ENCODE assay signal across 30 cellular contexts in genomic region chr16:12899529-12900168, GRCh38. TPM values are rescaled to one million over a fixed set of nuclear protein-coding genes. Genes with fewer than 3 reads are reported as not detected.
DNase-seq lines count a peak whose midpoint lies in the region; ATAC-seq and TF ChIP-seq lines count a peak whose summit lies in the region.
"Had no signal": no experiment of that assay in that cellular context is flagged by ENCODE, and none has a peak within 500 bp of the region (broad histone marks: within the 10 kb centered on the region; RNA-seq: fewer than 3 reads in every experiment).

No MANE protein-coding gene starts in this region.

- peak overlapping the region; percentile 82 for H3K4me3 Mint-ChIP-seq in GM23338
- H3K4me3 Mint-ChIP-seq in CD8-positive, alpha-beta T cell, result no peak overlapping the region
- H3K4me3 Mint-ChIP-seq: activated CD4-positive, alpha-beta memory T cell treated with anti-CD3 and anti-CD28 coated beads, Interleukin-2, amount 10 ng/mL, durations not matched to agents 7 days and 5 days; activated naive CD8-positive, alpha-beta T cell treated with anti-CD3 and anti-CD28 coated beads for 36 hours; mesothelial cell of epicardium had no signal

- no peak overlapping the region for H3K23ac ChIP-seq in mesendoderm (ENCODE audit: low read length)

- no peaks in the 10 kb centered on the region; the same call in 1 of the 2 replicates for H3F3A ChIP-seq in GM23338 (replicated peaks; ENCODE audit: low read depth)

- intact Hi-C loops in CD8-positive, alpha-beta T cell (cut with DNase I, micrococcal nuclease), result no loop called here

- no peaks in the 10 kb centered on the region for H3K9me3 ChIP-seq in CD8-positive, alpha-beta T cell (ENCODE audit: low read length)
- H3K9me3 ChIP-seq: ascending aorta, left ventricle myocardium inferior, thoracic aorta had no signal

- H3K36me3 ChIP-seq in GM23338 (ENCODE audit: insufficient read depth) (no peaks in the 10 kb centered on the region), mesendoderm (ENCODE audit: control insufficient read depth, insufficient read depth, low read length) (no peaks in the 10 kb centered on the region)
- H3K36me3 ChIP-seq in CD8-positive, alpha-beta T cell (ENCODE audit: insufficient read depth, low read length), result no peaks in the 10 kb centered on the region
- H3K36me3 ChIP-seq: ascending aorta, left ventricle myocardium inferior, thoracic aorta had no signal

- H3K79me2 ChIP-seq in GM23338 (replicated peaks; ENCODE audit: insufficient read depth) (peaks cover 38% of the 10 kb centered on the region), mesendoderm (ENCODE audit: control insufficient read depth, insufficient read depth, low read length) (peaks cover 30% of the 10 kb centered on the region)

- H3K9ac ChIP-seq in mesendoderm (ENCODE audit: low read length), result no peak overlapping the region

- H3K4me1 ChIP-seq in GM23338 (ENCODE audit: insufficient read depth) (peaks cover 42% of the 10 kb centered on the region), mesendoderm (ENCODE audit: control insufficient read depth, low read depth, low read length) (peaks cover 2% of the 10 kb centered on the region)
- H3K4me1 ChIP-seq in CD8-positive, alpha-beta T cell (ENCODE audit: insufficient read depth, low read length), result no peaks in the 10 kb centered on the region

- H4K5ac ChIP-seq in mesendoderm (ENCODE audit: low read length), result no peak overlapping the region

- peaks cover 4% of the 10 kb centered on the region; the same call in 1 of the 2 replicates for H4K20me1 ChIP-seq in GM23338 (replicated peaks; ENCODE audit: insufficient read depth)

- H2BK5ac ChIP-seq in mesendoderm (ENCODE audit: low read length), result no peak overlapping the region

- H3K36me3 Mint-ChIP-seq in GM23338 (ENCODE audit: low read depth), result no peaks in the 10 kb centered on the region; the same call in 2 of the 3 replicates
- no peaks in the 10 kb centered on the region for H3K36me3 Mint-ChIP-seq in CD8-positive, alpha-beta T cell
- H3K36me3 Mint-ChIP-seq: activated naive CD8-positive, alpha-beta T cell treated with anti-CD3 and anti-CD28 coated beads for 36 hours; CD4-positive, CD25-positive, alpha-beta regulatory T cell; immature natural killer cell; mesothelial cell of epicardium; naive thymus-derived CD8-positive, alpha-beta T cell had no signal

- no peak overlapping the region for H2AFZ ChIP-seq in GM23338

- H3K18ac ChIP-seq in mesendoderm (ENCODE audit: low read length), result no peak overlapping the region

- no peak overlapping the region for H3K27ac Mint-ChIP-seq in GM23338
- no peak overlapping the region for H3K27ac Mint-ChIP-seq in CD8-positive, alpha-beta T cell
- H3K27ac Mint-ChIP-seq: activated CD4-positive, alpha-beta memory T cell treated with anti-CD3 and anti-CD28 coated beads, Interleukin-2, amount 10 ng/mL, durations not matched to agents 7 days and 5 days; activated naive CD8-positive, alpha-beta T cell treated with anti-CD3 and anti-CD28 coated beads for 36 hours; activated T-helper 2 cell treated with anti-CD3 and anti-CD28 coated beads, Interferon-gamma antibody, Interleukin-2, Interleukin-4, amounts not matched to agents 10 μg/mL and 5 μg/mL and 100 μg/mL, durations not matched to agents 14 hours and 24 hours and 36 hours; CD4-positive, CD25-positive, alpha-beta regulatory T cell; immature natural killer cell; mesothelial cell of epicardium; naive thymus-derived CD8-positive, alpha-beta T cell had no signal

- CTCF ChIA-PET in CD8-positive, alpha-beta T cell (lab: Charles Lee), result no interaction called here

- H3K4me2 ChIP-seq in GM23338 (peak overlapping the region; percentile 98), mesendoderm (ENCODE audit: low read length) (no peak overlapping the region)

- H2BK120ac ChIP-seq in mesendoderm (ENCODE audit: low read depth, low read length), result no peak overlapping the region

- peaks cover 25% of the 10 kb centered on the region for H3K27me3 Mint-ChIP-seq in GM23338 (ENCODE audit: insufficient read depth, low read depth, poor library complexity)
- peaks cover 30% of the 10 kb centered on the region for H3K27me3 Mint-ChIP-seq in CD8-positive, alpha-beta T cell (ENCODE audit: low read depth)

- H3K27me3 ChIP-seq in GM23338 (ENCODE audit: insufficient read depth) (peaks cover 17% of the 10 kb centered on the region), mesendoderm (ENCODE audit: insufficient read depth, low read length, poor library complexity) (no peaks in the 10 kb centered on the region)
- peaks cover 4% of the 10 kb centered on the region for H3K27me3 ChIP-seq in CD8-positive, alpha-beta T cell (ENCODE audit: insufficient read depth, low read length)

- H3K27ac ChIP-seq in GM23338 (ENCODE audit: low read depth) (no peak overlapping the region), cingulate gyrus (ENCODE audit: low read depth, low read length) (peak overlapping the region; percentile 19), mesendoderm (ENCODE audit: low read depth, low read length) (no peak overlapping the region)
- no peak overlapping the region for H3K27ac ChIP-seq in CD8-positive, alpha-beta T cell (ENCODE audit: low read depth, low read length)
- H3K27ac ChIP-seq: ascending aorta, left ventricle myocardium inferior, thoracic aorta had no signal

- no peak overlapping the region for H2AK5ac ChIP-seq in mesendoderm (ENCODE audit: low read length)

- no peak overlapping the region for H3K4ac ChIP-seq in mesendoderm (ENCODE audit: low read depth, low read length)

- H2BK15ac ChIP-seq in mesendoderm (replicated peaks; ENCODE audit: low read depth), result no peak overlapping the region

- ATAC-seq in GM23338, result no peak
- ATAC-seq in CD8-positive, alpha-beta T cell, result no peak
- ATAC-seq: K562; naive thymus-derived CD8-positive, alpha-beta T cell; Right ventricle myocardium inferior had no signal

- peaks cover 41% of the 10 kb centered on the region for H3K4me1 Mint-ChIP-seq in GM23338
- H3K4me1 Mint-ChIP-seq in CD8-positive, alpha-beta T cell (ENCODE audit: low read depth), result peaks cover 5% of the 10 kb centered on the region
- H3K4me1 Mint-ChIP-seq: immature natural killer cell had no signal

- POLR2A ChIA-PET in CD8-positive, alpha-beta T cell (lab: Charles Lee), result no interaction called here

- H3K4me3 ChIP-seq in GM23338, result peak overlapping the region; percentile 93
- H3K4me3 ChIP-seq in mesendoderm (ENCODE audit: low read length), result no peak overlapping the region
- no peak overlapping the region for H3K4me3 ChIP-seq in CD8-positive, alpha-beta T cell (ENCODE audit: low read depth, low read length)
- H3K4me3 ChIP-seq: ascending aorta, K562, left ventricle myocardium inferior, thoracic aorta had no signal

- no peak for TF ChIP-seq CTCF in GM23338 (conservative IDR thresholded peaks at IDR 0.05; ENCODE audit: low read depth in 2 of 2)
- TF ChIP-seq CTCF in CD8-positive, alpha-beta T cell (IDR thresholded peaks at IDR 0.05), result no peak

- WGBS in mesendoderm (ENCODE audit: extremely low coverage, insufficient coverage, low lambda C conversion rate), result no CpG with 5 or more reads among the region's 6 CpGs

- no peaks in the 10 kb centered on the region; the same call in 2 of the 3 replicates for H3K9me3 Mint-ChIP-seq in GM23338
- H3K9me3 Mint-ChIP-seq in CD8-positive, alpha-beta T cell, result no peaks in the 10 kb centered on the region
- H3K9me3 Mint-ChIP-seq: activated CD4-positive, alpha-beta memory T cell treated with anti-CD3 and anti-CD28 coated beads, Interleukin-2, amount 10 ng/mL, durations not matched to agents 7 days and 5 days; activated naive CD8-positive, alpha-beta T cell treated with anti-CD3 and anti-CD28 coated beads for 36 hours; activated T-helper 2 cell treated with anti-CD3 and anti-CD28 coated beads, Interferon-gamma antibody, Interleukin-2, Interleukin-4, amounts not matched to agents 10 μg/mL and 5 μg/mL and 100 μg/mL, durations not matched to agents 14 hours and 24 hours and 36 hours; immature natural killer cell had no signal

- no peak for DNase-seq in GM23338 (ENCODE audit: low spot score)
- DNase-seq in NCI-H2029 (lab: John Stamatoyannopoulos, UW), result peak; percentile 28
- DNase-seq in mesendoderm, result no peak
- DNase-seq in ecto neural progenitor cell (ENCODE audit: low spot score), result no peak
- DNase-seq in cortex of kidney (lab: John Stamatoyannopoulos, UW), result no peak
- DNase-seq in CD8-positive, alpha-beta T cell, result no peak
- DNase-seq: activated CD4-positive, alpha-beta memory T cell treated with anti-CD3 and anti-CD28 coated beads, Interleukin-2, amount 10 ng/mL, durations not matched to agents 7 days and 5 days; activated naive CD8-positive, alpha-beta T cell treated with anti-CD3 and anti-CD28 coated beads for 36 hours; CD4-positive, CD25-positive, alpha-beta regulatory T cell; cerebellar nuclear complex; EL; erythroblast; foreskin fibroblast; immature natural killer cell; left ventricle myocardium inferior; naive thymus-derived CD8-positive, alpha-beta T cell; NCI-H1417 treated with DMSO at 0.1 percent for 48 hours; NCI-H2227 treated with DMSO at 0.1 percent for 48 hours; NCI-H69; stimulated activated CD4-positive, alpha-beta T cell treated with anti-CD3 and anti-CD28 coated beads, Interleukin-12 subunit alpha, Interleukin-12 subunit beta, amount 100 ng/mL, for 4 hours; stimulated activated CD4-positive, alpha-beta T cell treated with anti-CD3 and anti-CD28 coated beads, Interleukin-4, amount 100 ng/mL, for 4 hours; stimulated activated naive CD4-positive, alpha-beta T cell had no signal

- H3K56ac ChIP-seq in mesendoderm (ENCODE audit: low read length), result peak overlapping the region; percentile 19

- H3K79me1 ChIP-seq in mesendoderm (ENCODE audit: low read length), result peaks cover 4% of the 10 kb centered on the region

- H3K9me2 ChIP-seq in GM23338 (ENCODE audit: insufficient read depth), result no peaks in the 10 kb centered on the region

- no peak overlapping the region for H4K8ac ChIP-seq in mesendoderm (ENCODE audit: low read depth, low read length)

RNA-seq across cellular contexts. Expression of gene SHISA9, which starts 1.7 kb away (rescaled TPM):
- 40.4 and 45.6 TPM in 2 replicates for total RNA-seq in GM23338 (2014; rRNA removed; shearing (Covaris generic))
- polyA plus RNA-seq in GM23338 (2016; fragmentation: Nextera tagmentation; extraction: Ambion mirVana), result 7.5 and 10.4 TPM in 2 replicates
- polyA plus RNA-seq in mesendoderm (2013, experiment 1 of 2), result 28.3 TPM
- 29.7 TPM for polyA plus RNA-seq in mesendoderm (2013, experiment 2 of 2)
- total RNA-seq in CD8-positive, alpha-beta T cell, result under 1 TPM in 1 of 2 experiments, not detected in 1; 0.05 TPM
- total RNA-seq: activated naive CD8-positive, alpha-beta T cell treated with anti-CD3 and anti-CD28 coated beads for 36 hours; activated T-helper 2 cell treated with anti-CD3 and anti-CD28 coated beads, Interferon-gamma antibody, Interleukin-2, Interleukin-4, amounts not matched to agents 10 μg/mL and 5 μg/mL and 100 μg/mL, durations not matched to agents 14 hours and 24 hours and 36 hours; CD4-positive, CD25-positive, alpha-beta regulatory T cell; naive thymus-derived CD8-positive, alpha-beta T cell; osteocyte had no signal
- polyA plus RNA-seq: CD4-positive, CD25-positive, alpha-beta regulatory T cell; immature natural killer cell; naive thymus-derived CD8-positive, alpha-beta T cell had no signal

Comparison
In these comparisons a context has a peak if more than half of its experiments do, and no peak if none do; other contexts are left out.
1. RNA of gene SHISA9, which starts 1.7 kb away (total RNA-seq): 40.4 to 45.6 TPM in GM23338; 0.05 TPM in CD8-positive, alpha-beta T cell; every median in the first group is over 10 times any median in the second.